In the genomic region with DNA sequence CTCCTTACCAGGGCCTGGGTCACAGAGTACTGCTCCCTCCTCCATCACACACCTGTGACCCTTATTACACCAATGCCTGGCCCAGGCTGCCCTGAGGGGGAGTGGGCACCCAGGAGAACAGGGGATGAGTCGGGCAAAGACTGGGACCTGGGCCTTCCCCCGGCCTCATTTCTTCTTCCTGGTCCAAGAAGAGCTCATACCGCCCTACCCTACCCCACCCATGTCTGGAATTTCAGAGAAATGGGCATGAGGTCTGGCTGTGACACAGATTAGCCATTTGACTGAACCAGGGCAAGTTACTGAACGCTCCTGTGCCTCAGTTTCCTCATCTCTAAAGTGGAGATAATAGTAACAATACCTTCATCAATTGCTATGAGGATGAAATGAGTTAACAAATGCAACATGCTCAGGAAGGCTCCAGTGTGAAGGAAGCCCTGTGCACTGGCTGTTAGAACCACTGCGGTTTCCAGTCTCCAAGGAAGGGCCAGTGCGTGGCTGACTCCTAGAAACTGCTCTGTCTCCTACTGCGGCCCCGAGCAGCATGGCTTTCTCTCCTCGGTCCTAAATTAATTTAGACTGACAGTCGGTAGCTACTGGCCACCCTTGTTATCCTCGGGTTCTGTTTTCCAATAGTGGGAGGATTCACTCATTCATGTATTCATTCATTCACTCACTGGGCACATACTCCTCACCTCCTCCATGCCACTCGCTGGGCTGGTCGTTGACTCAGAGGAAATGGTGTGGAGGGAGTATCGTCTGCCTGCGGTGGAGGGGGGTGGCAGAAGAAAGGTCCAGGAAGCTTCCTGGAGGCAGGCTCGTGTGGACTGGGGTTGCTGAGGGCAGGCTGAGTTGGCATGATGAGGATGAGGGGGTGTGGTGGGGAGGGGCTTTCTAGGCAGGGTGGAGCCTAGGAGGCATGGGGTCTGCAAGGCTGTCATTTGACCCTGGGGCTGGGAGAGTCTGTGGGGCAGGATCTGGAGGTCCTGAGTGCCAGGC, we compare ENCODE assay signal across 2 cellular contexts.
TF ChIP-seq lines count a peak whose summit lies in the region.

No MANE protein-coding gene starts in this region.

TF ChIP-seq in SK-N-SH treated with all-trans-retinoic acid at 6 μM for 48 hours, 23 proteins besides CTCF, POLR2A, EP300 and RAD21 (continued from another document):
- TF ChIP-seq SNAI2 (CRISPR knock-in tag; IDR thresholded peaks at IDR 0.05) (no peak), ARNTL (CRISPR knock-in tag; IDR thresholded peaks at IDR 0.05; ENCODE audit: borderline replicate concordance, low read depth) (no peak)

TF ChIP-seq in WTC11, 78 proteins besides CTCF, POLR2A, EP300 and RAD21 (continued from another document):
- TF ChIP-seq, protein P1, sequence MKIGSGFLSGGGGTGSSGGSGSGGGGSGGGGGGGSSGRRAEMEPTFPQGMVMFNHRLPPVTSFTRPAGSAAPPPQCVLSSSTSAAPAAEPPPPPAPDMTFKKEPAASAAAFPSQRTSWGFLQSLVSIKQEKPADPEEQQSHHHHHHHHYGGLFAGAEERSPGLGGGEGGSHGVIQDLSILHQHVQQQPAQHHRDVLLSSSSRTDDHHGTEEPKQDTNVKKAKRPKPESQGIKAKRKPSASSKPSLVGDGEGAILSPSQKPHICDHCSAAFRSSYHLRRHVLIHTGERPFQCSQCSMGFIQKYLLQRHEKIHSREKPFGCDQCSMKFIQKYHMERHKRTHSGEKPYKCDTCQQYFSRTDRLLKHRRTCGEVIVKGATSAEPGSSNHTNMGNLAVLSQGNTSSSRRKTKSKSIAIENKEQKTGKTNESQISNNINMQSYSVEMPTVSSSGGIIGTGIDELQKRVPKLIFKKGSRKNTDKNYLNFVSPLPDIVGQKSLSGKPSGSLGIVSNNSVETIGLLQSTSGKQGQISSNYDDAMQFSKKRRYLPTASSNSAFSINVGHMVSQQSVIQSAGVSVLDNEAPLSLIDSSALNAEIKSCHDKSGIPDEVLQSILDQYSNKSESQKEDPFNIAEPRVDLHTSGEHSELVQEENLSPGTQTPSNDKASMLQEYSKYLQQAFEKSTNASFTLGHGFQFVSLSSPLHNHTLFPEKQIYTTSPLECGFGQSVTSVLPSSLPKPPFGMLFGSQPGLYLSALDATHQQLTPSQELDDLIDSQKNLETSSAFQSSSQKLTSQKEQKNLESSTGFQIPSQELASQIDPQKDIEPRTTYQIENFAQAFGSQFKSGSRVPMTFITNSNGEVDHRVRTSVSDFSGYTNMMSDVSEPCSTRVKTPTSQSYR (CRISPR knock-in tag; IDR thresholded peaks at IDR 0.05) = no peak
